8 cellular contexts compared by ENCODE assay signal in the genomic region with DNA sequence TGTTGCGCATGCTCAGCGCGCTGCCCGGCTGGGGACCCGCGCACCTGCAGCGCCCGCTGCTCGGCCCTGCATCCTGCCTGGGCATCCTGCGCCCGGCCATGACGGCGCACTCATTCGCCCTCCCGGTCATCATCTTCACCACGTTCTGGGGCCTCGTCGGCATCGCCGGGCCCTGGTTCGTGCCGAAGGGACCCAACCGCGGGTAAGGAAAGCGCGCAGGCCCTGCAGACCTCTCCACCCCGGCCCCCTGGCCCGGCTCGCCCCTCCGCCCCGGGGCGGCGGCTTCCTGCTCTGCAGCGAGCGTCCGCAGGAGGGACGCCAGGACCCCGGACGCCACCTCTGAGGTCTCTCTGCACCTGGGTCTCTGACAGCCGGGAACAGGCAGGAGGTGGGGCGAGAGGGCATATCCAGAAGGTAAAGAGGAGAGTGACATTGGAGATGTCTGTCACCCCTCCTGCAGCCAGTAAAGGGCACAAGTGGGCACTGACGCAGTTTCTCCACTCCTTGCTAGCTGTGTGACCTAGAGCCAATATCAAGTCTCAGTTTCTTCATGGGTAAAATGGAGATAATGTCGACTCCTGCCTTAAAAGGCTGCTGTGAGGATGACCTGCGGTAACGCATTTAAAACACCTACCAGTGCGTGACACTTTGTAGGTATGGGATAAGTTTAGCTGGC. TPM values are rescaled to one million over a fixed set of nuclear protein-coding genes. Genes with fewer than 3 reads are reported as not detected.
DNase-seq lines count a peak whose midpoint lies in the region; ATAC-seq, FAIRE-seq and TF ChIP-seq lines count a peak whose summit lies in the region.

A gene (plus strand): TSS at position 2 of the 676 bp plus-strand sequence. CDS start 97 bp downstream, at position 99.

- peak; percentile 31; the same call in 1 of the 2 replicates for ATAC-seq in HCT116
- ATAC-seq in natural killer cell treated with Interleukin-12 subunit alpha and Interleukin-12 subunit beta and Interleukin-15 and Interleukin-18, amount 100 ng/mL, for 72 hours = peak in 1 of 2 donors; percentile 48

- no peak for TF ChIP-seq CTCF in HCT116 (IDR thresholded peaks at IDR 0.05 in 2 of 3, conservative IDR thresholded peaks at IDR 0.05 in 1 of 3; ENCODE audit: borderline replicate concordance in 1 of 3, insufficient read depth in 1 of 3, low read depth in 2 of 3, low read length in 2 of 3)
- TF ChIP-seq CTCF in OCI-LY3 (IDR thresholded peaks at IDR 0.05; ENCODE audit: low read depth, low read length) = no peak
- no peak for TF ChIP-seq CTCF in endodermal cell (conservative IDR thresholded peaks at IDR 0.05)

- no TSS peak for BruUV-seq in HCT116 (replicated peaks; lab: Mats Ljungman, UMichigan)

- H3K4me3 Mint-ChIP-seq in endodermal cell = peak within 1 kb of the TSS; percentile 66
- H3K4me3 Mint-ChIP-seq in natural killer cell treated with Interleukin-12 subunit alpha and Interleukin-12 subunit beta and Interleukin-15 and Interleukin-18, amount 100 ng/mL, for 72 hours = peak within 1 kb of the TSS; percentile 82

- RAD21 ChIA-PET in HCT116 (lab: Charles Lee; ENCODE audit: low non-redundant PET in 1 of 2, low total read pairs in 2 of 2, uncharacterized antibody in 2 of 2, unreplicated experiment in 2 of 2) = no interaction called here

- no peaks in the 10 kb centered on the region for H3K9me3 Mint-ChIP-seq in endodermal cell
- H3K9me3 Mint-ChIP-seq in natural killer cell treated with Interleukin-12 subunit alpha and Interleukin-12 subunit beta and Interleukin-15 and Interleukin-18, amount 100 ng/mL, for 72 hours = no peaks in the 10 kb centered on the region

- H3K4me2 ChIP-seq in HCT116 (ENCODE audit: low read length) = peak within 1 kb of the TSS; percentile 96
- H3K4me2 ChIP-seq in OCI-LY3 (ENCODE audit: low read length) = peak within 1 kb of the TSS; percentile 92

- WGBS in endodermal cell (ENCODE audit: insufficient coverage in 1 of 2, insufficient read length in 1 of 2), 2 experiments = 2 to 9% methylated on average over 16 to 46 of the region's 46 CpGs

- no peaks in the 10 kb centered on the region for H3K27me3 ChIP-seq in HCT116 (ENCODE audit: insufficient read depth, low read length)
- H3K27me3 ChIP-seq in OCI-LY3 (ENCODE audit: low read depth, low read length) = no peaks in the 10 kb centered on the region
- H3K27me3 ChIP-seq in endodermal cell (ENCODE audit: control insufficient read depth, insufficient read depth, low read length, poor library complexity, severe bottlenecking) = peaks cover 17% of the 10 kb centered on the region

- no peaks in the 10 kb centered on the region for H3K36me3 ChIP-seq in HCT116 (ENCODE audit: control insufficient read depth in 1 of 2, insufficient read depth in 2 of 2, low read length in 2 of 2)
- no peaks in the 10 kb centered on the region for H3K36me3 ChIP-seq in OCI-LY3 (replicated peaks; ENCODE audit: low read depth, low read length)
- H3K36me3 ChIP-seq in endodermal cell (ENCODE audit: control insufficient read depth, insufficient read depth, low read length) = no peaks in the 10 kb centered on the region

- H3K9me2 ChIP-seq in HCT116 (ENCODE audit: insufficient read depth) = no peaks in the 10 kb centered on the region

- peaks cover 9 to 25% of the 10 kb centered on the region in 2 experiments; a peak in 3 of 4 replicates for H3K4me1 ChIP-seq in HCT116 (ENCODE audit: control insufficient read depth in 1 of 2, insufficient read depth in 2 of 2, low read length in 2 of 2)
- peaks cover 10% of the 10 kb centered on the region; the same call in 1 of the 2 replicates for H3K4me1 ChIP-seq in OCI-LY3 (ENCODE audit: low read length)
- peaks cover 8% of the 10 kb centered on the region for H3K4me1 ChIP-seq in endodermal cell (ENCODE audit: control insufficient read depth, insufficient read depth, low read length)

- peaks cover 17% of the 10 kb centered on the region for H3K4me1 Mint-ChIP-seq in endodermal cell
- H3K4me1 Mint-ChIP-seq in natural killer cell treated with Interleukin-12 subunit alpha and Interleukin-12 subunit beta and Interleukin-15 and Interleukin-18, amount 100 ng/mL, for 72 hours (ENCODE audit: low read depth in 2 of 2) = peaks cover 41 to 49% of the 10 kb centered on the region in 2 donors

- peak; percentile 63 for FAIRE-seq in GM18507 (lab: Jason Lieb, UNC)

- intact Hi-C loops in HCT116 (cut with micrococcal nuclease) = loop anchor here (2.0 kb wide), 1 partner anchor 35 kb away; a partner anchor contains a TSS

- POLR2A ChIA-PET in HCT116 (lab: Charles Lee) = no interaction called here

- peak within 1 kb of the TSS; percentile 48 for H3K27ac Mint-ChIP-seq in endodermal cell
- H3K27ac Mint-ChIP-seq in natural killer cell treated with Interleukin-12 subunit alpha and Interleukin-12 subunit beta and Interleukin-15 and Interleukin-18, amount 100 ng/mL, for 72 hours = peak within 1 kb of the TSS; percentile 68 to 70

- no peaks in the 10 kb centered on the region for H3K36me3 Mint-ChIP-seq in endodermal cell (ENCODE audit: low read depth)
- no peaks in the 10 kb centered on the region for H3K36me3 Mint-ChIP-seq in natural killer cell treated with Interleukin-12 subunit alpha and Interleukin-12 subunit beta and Interleukin-15 and Interleukin-18, amount 100 ng/mL, for 72 hours

- H4K20me1 ChIP-seq in HCT116 (ENCODE audit: insufficient read depth) = no peaks in the 10 kb centered on the region
- no peaks in the 10 kb centered on the region for H4K20me1 ChIP-seq in OCI-LY3 (ENCODE audit: insufficient read depth, low read length)

- H3K79me2 ChIP-seq in HCT116 (ENCODE audit: insufficient read depth, low read length) = no peaks in the 10 kb centered on the region
- H3K79me2 ChIP-seq in OCI-LY3 (ENCODE audit: low read length) = no peaks in the 10 kb centered on the region

- peak within 1 kb of the TSS; percentile 60 for H3K27ac ChIP-seq in HCT116 (ENCODE audit: low read depth, low read length)
- H3K27ac ChIP-seq in OCI-LY3 (ENCODE audit: low read length) = no peak within 1 kb of the TSS; the same call in 1 of the 2 replicates
- no peak within 1 kb of the TSS for H3K27ac ChIP-seq in endodermal cell (ENCODE audit: low read depth, low read length)

- H3K9ac ChIP-seq in HCT116 (ENCODE audit: low read length) (peak within 1 kb of the TSS; percentile 75), OCI-LY3 (ENCODE audit: low read length) (peak within 1 kb of the TSS; percentile 71), endodermal cell (ENCODE audit: extremely low read depth, low read length, poor library complexity, severe bottlenecking) (peak within 1 kb of the TSS; percentile 34)

- H3K4me3 ChIP-seq in HCT116 (replicated peaks in 1 of 2; ENCODE audit: low read depth in 1 of 2, low read length in 2 of 2) (peak within 1 kb of the TSS; percentile 61 to 81), OCI-LY3 (ENCODE audit: low read length) (peak within 1 kb of the TSS; percentile 91), endodermal cell (ENCODE audit: low read length) (peak within 1 kb of the TSS; percentile 83)

- CTCF ChIA-PET in HCT116 (lab: Charles Lee) = no interaction called here

- no peak for TF ChIP-seq RAD21 in HCT116 (IDR thresholded peaks at IDR 0.05; ENCODE audit: low read depth)

- peak; percentile 17 for TF ChIP-seq POLR2A in HCT116 (IDR thresholded peaks at IDR 0.05; ENCODE audit: borderline replicate concordance, extremely low read depth, insufficient read depth, insufficient read length)

- H2AFZ ChIP-seq in HCT116 (ENCODE audit: low read depth, low read length, poor library complexity, severe bottlenecking) (peak within 1 kb of the TSS; percentile 85), OCI-LY3 (ENCODE audit: low read depth, low read length) (peak within 1 kb of the TSS; percentile 74)

- H3K9me3 ChIP-seq in HCT116 (ENCODE audit: control insufficient read depth in 1 of 2, insufficient read depth in 1 of 2, low read depth in 1 of 2, low read length in 2 of 2) = no peaks in the 10 kb centered on the region
- no peaks in the 10 kb centered on the region for H3K9me3 ChIP-seq in OCI-LY3 (ENCODE audit: insufficient read depth, low read length)
- H3K9me3 ChIP-seq in endodermal cell (ENCODE audit: control insufficient read depth, low read length) = no peaks in the 10 kb centered on the region

- in situ Hi-C loops in ACHN (cut with HindIII; ENCODE audit: low pct_ligation_motif_present, low pct_unique_long_range_greater_than_20kb, low sequenced_read_pairs) = no loop called here

- DNase-seq in GM18507 (ENCODE audit: extremely low spot score, insufficient read length, low read depth) = no peak
- no peak for DNase-seq in HCT116 (ENCODE audit: low read depth, low spot score)
- no peak for DNase-seq in endodermal cell
- DNase-seq in natural killer cell treated with Interleukin-12 subunit alpha and Interleukin-12 subunit beta and Interleukin-15 and Interleukin-18, amount 100 ng/mL, for 72 hours (ENCODE audit: low spot score) = no peak
- no peak for DNase-seq in ACHN
- DNase-seq in nucleus accumbens (lab: John Stamatoyannopoulos, UW) = no peak
- no peak for DNase-seq in stimulated activated CD4-positive, alpha-beta T cell treated with anti-CD3 and anti-CD28 coated beads, Interleukin-4, amount 100 ng/mL, for 4 hours

- peaks cover 29% of the 10 kb centered on the region for H3K27me3 Mint-ChIP-seq in endodermal cell (ENCODE audit: insufficient read depth)
- no peaks in the 10 kb centered on the region for H3K27me3 Mint-ChIP-seq in natural killer cell treated with Interleukin-12 subunit alpha and Interleukin-12 subunit beta and Interleukin-15 and Interleukin-18, amount 100 ng/mL, for 72 hours

TF ChIP-seq in HCT116, 20 proteins besides CTCF, POLR2A, EP300 and RAD21 (continues in another document):
- TF ChIP-seq, protein P1, sequence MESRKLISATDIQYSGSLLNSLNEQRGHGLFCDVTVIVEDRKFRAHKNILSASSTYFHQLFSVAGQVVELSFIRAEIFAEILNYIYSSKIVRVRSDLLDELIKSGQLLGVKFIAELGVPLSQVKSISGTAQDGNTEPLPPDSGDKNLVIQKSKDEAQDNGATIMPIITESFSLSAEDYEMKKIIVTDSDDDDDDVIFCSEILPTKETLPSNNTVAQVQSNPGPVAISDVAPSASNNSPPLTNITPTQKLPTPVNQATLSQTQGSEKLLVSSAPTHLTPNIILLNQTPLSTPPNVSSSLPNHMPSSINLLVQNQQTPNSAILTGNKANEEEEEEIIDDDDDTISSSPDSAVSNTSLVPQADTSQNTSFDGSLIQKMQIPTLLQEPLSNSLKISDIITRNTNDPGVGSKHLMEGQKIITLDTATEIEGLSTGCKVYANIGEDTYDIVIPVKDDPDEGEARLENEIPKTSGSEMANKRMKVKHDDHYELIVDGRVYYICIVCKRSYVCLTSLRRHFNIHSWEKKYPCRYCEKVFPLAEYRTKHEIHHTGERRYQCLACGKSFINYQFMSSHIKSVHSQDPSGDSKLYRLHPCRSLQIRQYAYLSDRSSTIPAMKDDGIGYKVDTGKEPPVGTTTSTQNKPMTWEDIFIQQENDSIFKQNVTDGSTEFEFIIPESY (IDR thresholded peaks at IDR 0.05; ENCODE audit: extremely low read depth, insufficient replicate concordance, low read length) = no peak
- TF ChIP-seq YY1 (IDR thresholded peaks at IDR 0.05; ENCODE audit: extremely low read depth, insufficient replicate concordance, low read depth, low read length) = no peak

RNA-seq across cellular contexts. Expression of the gene that starts here (rescaled TPM):
- total RNA-seq in HCT116 (2021; ENCODE audit: unreplicated experiment) (25.5 TPM), endodermal cell (10 to 100 TPM; 15.3 to 16.1 TPM)
- 19.7 and 22.9 TPM in 2 replicates for polyA plus RNA-seq in HCT116 (2012)
- polyA plus RNA-seq in endodermal cell (2013, experiment 1 of 2) = 30.6 TPM
- 28.9 TPM for polyA plus RNA-seq in endodermal cell (2013, experiment 2 of 2)
- 10 to 100 TPM; 32.6 to 64.3 TPM for total RNA-seq in natural killer cell treated with Interleukin-12 subunit alpha and Interleukin-12 subunit beta and Interleukin-15 and Interleukin-18, amount 100 ng/mL, for 72 hours
